Comparison of ENCODE assay signal across 1 cellular context in the genomic region with DNA sequence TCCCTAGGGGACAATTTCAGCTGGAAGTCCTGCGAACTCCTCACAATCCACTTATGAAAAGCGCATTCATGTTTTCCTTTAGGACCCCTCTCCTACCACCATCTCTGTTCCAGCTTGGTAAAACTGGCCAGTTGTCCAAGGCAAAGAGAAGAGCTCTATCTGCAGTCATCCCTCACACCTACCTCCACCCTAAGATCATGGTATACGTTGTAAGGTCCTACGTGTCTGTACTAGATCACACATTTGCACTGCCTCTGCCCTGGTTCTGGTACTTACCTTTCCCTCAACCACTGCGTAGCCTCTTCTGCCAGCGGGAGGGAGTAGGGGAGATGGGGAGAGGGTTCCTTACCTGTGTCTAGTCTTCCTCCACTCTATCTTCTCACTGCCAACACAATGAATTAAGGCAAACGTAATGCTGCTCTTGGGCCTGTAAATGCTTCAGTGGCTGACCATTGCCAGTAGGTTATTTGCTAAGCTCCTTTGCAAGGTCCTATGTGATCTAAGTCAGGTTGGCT.
TF ChIP-seq lines count a peak whose summit lies in the region.

No MANE protein-coding gene starts in this region.

TF ChIP-seq in GM23338, 12 proteins besides CTCF, POLR2A, EP300 and RAD21 (continued from another document):
- TF ChIP-seq, protein P1, sequence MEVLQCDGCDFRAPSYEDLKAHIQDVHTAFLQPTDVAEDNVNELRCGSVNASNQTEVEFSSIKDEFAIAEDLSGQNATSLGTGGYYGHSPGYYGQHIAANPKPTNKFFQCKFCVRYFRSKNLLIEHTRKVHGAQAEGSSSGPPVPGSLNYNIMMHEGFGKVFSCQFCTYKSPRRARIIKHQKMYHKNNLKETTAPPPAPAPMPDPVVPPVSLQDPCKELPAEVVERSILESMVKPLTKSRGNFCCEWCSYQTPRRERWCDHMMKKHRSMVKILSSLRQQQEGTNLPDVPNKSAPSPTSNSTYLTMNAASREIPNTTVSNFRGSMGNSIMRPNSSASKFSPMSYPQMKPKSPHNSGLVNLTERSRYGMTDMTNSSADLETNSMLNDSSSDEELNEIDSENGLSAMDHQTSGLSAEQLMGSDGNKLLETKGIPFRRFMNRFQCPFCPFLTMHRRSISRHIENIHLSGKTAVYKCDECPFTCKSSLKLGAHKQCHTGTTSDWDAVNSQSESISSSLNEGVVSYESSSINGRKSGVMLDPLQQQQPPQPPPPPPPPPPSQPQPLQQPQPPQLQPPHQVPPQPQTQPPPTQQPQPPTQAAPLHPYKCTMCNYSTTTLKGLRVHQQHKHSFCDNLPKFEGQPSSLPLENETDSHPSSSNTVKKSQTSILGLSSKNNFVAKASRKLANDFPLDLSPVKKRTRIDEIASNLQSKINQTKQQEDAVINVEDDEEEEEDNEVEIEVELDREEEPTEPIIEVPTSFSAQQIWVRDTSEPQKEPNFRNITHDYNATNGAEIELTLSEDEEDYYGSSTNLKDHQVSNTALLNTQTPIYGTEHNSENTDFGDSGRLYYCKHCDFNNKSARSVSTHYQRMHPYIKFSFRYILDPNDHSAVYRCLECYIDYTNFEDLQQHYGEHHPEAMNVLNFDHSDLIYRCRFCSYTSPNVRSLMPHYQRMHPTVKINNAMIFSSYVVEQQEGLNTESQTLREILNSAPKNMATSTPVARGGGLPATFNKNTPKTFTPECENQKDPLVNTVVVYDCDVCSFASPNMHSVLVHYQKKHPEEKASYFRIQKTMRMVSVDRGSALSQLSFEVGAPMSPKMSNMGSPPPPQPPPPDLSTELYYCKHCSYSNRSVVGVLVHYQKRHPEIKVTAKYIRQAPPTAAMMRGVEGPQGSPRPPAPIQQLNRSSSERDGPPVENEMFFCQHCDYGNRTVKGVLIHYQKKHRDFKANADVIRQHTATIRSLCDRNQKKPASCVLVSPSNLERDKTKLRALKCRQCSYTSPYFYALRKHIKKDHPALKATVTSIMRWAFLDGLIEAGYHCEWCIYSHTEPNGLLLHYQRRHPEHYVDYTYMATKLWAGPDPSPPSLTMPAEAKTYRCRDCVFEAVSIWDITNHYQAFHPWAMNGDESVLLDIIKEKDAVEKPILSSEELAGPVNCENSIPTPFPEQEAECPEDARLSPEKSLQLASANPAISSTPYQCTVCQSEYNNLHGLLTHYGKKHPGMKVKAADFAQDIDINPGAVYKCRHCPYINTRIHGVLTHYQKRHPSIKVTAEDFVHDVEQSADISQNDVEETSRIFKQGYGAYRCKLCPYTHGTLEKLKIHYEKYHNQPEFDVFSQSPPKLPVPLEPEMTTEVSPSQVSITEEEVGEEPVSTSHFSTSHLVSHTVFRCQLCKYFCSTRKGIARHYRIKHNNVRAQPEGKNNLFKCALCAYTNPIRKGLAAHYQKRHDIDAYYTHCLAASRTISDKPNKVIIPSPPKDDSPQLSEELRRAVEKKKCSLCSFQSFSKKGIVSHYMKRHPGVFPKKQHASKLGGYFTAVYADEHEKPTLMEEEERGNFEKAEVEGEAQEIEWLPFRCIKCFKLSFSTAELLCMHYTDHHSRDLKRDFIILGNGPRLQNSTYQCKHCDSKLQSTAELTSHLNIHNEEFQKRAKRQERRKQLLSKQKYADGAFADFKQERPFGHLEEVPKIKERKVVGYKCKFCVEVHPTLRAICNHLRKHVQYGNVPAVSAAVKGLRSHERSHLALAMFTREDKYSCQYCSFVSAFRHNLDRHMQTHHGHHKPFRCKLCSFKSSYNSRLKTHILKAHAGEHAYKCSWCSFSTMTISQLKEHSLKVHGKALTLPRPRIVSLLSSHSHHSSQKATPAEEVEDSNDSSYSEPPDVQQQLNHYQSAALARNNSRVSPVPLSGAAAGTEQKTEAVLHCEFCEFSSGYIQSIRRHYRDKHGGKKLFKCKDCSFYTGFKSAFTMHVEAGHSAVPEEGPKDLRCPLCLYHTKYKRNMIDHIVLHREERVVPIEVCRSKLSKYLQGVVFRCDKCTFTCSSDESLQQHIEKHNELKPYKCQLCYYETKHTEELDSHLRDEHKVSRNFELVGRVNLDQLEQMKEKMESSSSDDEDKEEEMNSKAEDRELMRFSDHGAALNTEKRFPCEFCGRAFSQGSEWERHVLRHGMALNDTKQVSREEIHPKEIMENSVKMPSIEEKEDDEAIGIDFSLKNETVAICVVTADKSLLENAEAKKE (CRISPR knock-in tag; IDR thresholded peaks at IDR 0.05), result no peak
- no peak for TF ChIP-seq NANOG (IDR thresholded peaks at IDR 0.05; ENCODE audit: borderline replicate concordance)
- TF ChIP-seq CREB1 (CRISPR knock-in tag; IDR thresholded peaks at IDR 0.05; ENCODE audit: low read depth), result no peak
- TF ChIP-seq EZH2 (IDR thresholded peaks at IDR 0.05; ENCODE audit: low read depth, unreplicated experiment), result no peak
